Comparison of ENCODE assay signal across 27 cellular contexts in the genomic region with DNA sequence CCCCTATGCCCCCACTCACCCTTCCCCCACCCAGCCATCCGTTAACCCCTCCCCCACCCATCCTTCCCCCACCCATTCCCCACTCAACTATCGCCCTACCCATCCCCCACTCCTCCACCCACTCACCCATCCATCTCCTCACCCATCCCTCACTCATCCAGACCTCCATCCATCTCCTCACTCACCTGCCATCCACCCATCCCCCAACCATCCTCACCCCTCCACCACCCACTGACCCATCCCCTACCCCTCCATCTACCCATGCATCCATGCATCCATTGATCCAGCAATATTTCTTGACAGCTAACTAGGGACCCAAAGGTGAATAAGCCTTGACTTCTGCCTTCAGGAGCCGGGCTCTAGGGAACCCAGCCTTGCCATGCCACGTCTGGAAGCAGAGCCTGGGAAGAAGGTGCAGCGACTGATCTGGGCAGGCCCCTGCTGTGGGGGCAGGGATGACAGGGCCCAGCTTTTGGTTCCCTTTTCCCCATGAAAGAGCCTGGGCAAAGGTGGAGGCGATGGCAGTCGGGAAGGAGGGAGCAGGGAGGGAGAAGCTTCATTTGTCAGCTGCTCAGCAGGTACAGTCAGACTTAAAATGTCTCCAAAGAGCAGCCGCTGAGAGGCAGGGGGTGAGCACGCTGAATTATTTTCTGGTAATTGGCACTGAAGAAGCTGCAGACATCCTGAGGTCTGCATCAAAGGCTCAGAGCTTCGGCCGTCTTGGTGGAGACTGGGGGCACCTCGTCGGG. TPM values are rescaled to one million over a fixed set of nuclear protein-coding genes. Genes with fewer than 3 reads are reported as not detected.
"Had no signal": no experiment of that assay in that cellular context is flagged by ENCODE, and none has a peak within 500 bp of the region (broad histone marks: within the 10 kb centered on the region; RNA-seq: fewer than 3 reads in every experiment).

No MANE protein-coding gene starts in this region.

- H3K4me1 Mint-ChIP-seq: activated B cell treated with CpG ODN at 0.5 μM for 24 hours; central memory CD8-positive, alpha-beta T cell; naive thymus-derived CD8-positive, alpha-beta T cell; stimulated activated naive B cell treated with anti-CD40 and anti-IgM and Interleukin-4, amounts not matched to agents 10 μg/mL and 1 μg/mL and 100 μg/mL, for 72 hours had no signal

- DNase-seq: activated B cell treated with CpG ODN at 0.5 μM for 24 hours; activated CD4-positive, alpha-beta T cell treated with anti-CD3 and anti-CD28 coated beads for 4 hours; activated CD4-positive, alpha-beta T cell treated with anti-CD3 and anti-CD28 coated beads, Interleukin-2, amount 50 U/mL, for 48 hours; activated CD8-positive, alpha-beta memory T cell treated with anti-CD3 and anti-CD28 coated beads, Interleukin-2, amount 50 U/mL, for 48 hours; activated naive CD4-positive, alpha-beta T cell treated with Interleukin-2 at 50 U/mL for 16 hours; activated T-cell treated with anti-CD3 and anti-CD28 coated beads, Interleukin-2, amount 50 U/mL, for 4 hours; anterior cingulate cortex; cortex of kidney; heart left ventricle; left colon; lower lobe of right lung; mesendoderm; naive thymus-derived CD8-positive, alpha-beta T cell; right lobe of liver; small intestine; stimulated activated CD4-positive, alpha-beta T cell treated with anti-CD3 and anti-CD28 coated beads, Interleukin-15, amount 100 ng/mL, for 24 hours; stimulated activated CD4-positive, alpha-beta T cell treated with anti-CD3 and anti-CD28 coated beads, Interleukin-2, amount 100 ng/mL, for 48 hours; stimulated activated CD8-positive, alpha-beta memory T cell treated with anti-CD3 and anti-CD28 coated beads, Interleukin-4, amount 100 ng/mL, for 48 hours; stimulated activated naive B cell treated with anti-CD40 and anti-IgM and Interleukin-4, amounts not matched to agents 10 μg/mL and 1 μg/mL and 100 μg/mL, for 72 hours; T-helper 9 cell had no signal

- H3K27me3 Mint-ChIP-seq: activated B cell treated with CpG ODN at 0.5 μM for 24 hours had no signal

- H3K4me3 ChIP-seq: gastroesophageal sphincter, heart left ventricle, lower lobe of right lung, right lobe of liver, thoracic aorta had no signal

- H3K27me3 ChIP-seq: right lobe of liver had no signal

- H3K27ac Mint-ChIP-seq: activated B cell treated with CpG ODN at 0.5 μM for 24 hours; naive thymus-derived CD8-positive, alpha-beta T cell; stimulated activated naive B cell treated with anti-CD40 and anti-IgM and Interleukin-4, amounts not matched to agents 10 μg/mL and 1 μg/mL and 100 μg/mL, for 72 hours; type B pancreatic cell had no signal

- H3K4me1 ChIP-seq: parathyroid adenoma had no signal

- H3K9me3 ChIP-seq: lower lobe of right lung, right lobe of liver, thoracic aorta had no signal

- H3K36me3 Mint-ChIP-seq: type B pancreatic cell had no signal

- H3K4me3 Mint-ChIP-seq: activated B cell treated with CpG ODN at 0.5 μM for 24 hours; activated T-cell treated with anti-CD3 and anti-CD28 coated beads, Interleukin-2, amount 50 U/mL, for 4 hours; central memory CD8-positive, alpha-beta T cell; naive thymus-derived CD8-positive, alpha-beta T cell; stimulated activated naive B cell treated with anti-CD40 and anti-IgM and Interleukin-4, amounts not matched to agents 10 μg/mL and 1 μg/mL and 100 μg/mL, for 72 hours; type B pancreatic cell had no signal

- ATAC-seq: activated T-cell treated with anti-CD3 and anti-CD28 coated beads, Interleukin-2, amount 50 U/mL, for 4 hours; gastroesophageal sphincter; heart left ventricle; left colon; naive thymus-derived CD8-positive, alpha-beta T cell; stimulated activated naive B cell treated with anti-CD40 and anti-IgM and Interleukin-4, amounts not matched to agents 10 μg/mL and 1 μg/mL and 100 μg/mL, for 72 hours had no signal

- H3K9me3 Mint-ChIP-seq: central memory CD8-positive, alpha-beta T cell had no signal

- H3K27ac ChIP-seq: epithelial cell of prostate, gastroesophageal sphincter, heart left ventricle, lower lobe of right lung, parathyroid adenoma, right lobe of liver, thoracic aorta had no signal

- FAIRE-seq: islet of Langerhans, small intestine had no signal

- H3K36me3 ChIP-seq: gastroesophageal sphincter, heart left ventricle, lower lobe of right lung, right lobe of liver, thoracic aorta had no signal

RNA-seq across cellular contexts. Expression of gene DOC2B, which starts 23.2 kb away (rescaled TPM):
- total RNA-seq: activated B cell treated with CpG ODN at 0.5 μM for 24 hours had no signal
- polyA plus RNA-seq: naive thymus-derived CD8-positive, alpha-beta T cell had no signal
